ENCODE assay signal across 36 cellular contexts in the genomic region with DNA sequence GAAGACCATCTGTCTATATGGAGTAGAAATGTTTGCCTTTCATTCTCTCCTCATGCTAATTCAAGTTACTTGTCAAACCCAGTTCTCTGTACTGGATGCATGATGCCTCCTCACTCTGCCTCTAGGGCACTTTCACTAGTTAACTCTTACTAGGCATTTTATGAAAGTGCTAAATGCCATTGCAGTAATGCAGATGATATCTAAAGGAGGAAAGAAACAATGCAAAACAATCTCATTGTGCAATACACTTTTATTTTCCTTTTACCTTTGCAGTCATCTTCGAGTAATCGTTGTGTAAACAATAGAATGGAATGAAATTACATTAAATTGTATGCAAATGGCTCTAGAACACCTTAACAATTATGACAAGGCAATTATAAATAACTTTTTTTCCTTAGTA.
"Had no signal": no experiment of that assay in that cellular context is flagged by ENCODE, and none has a peak within 500 bp of the region (broad histone marks: within the 10 kb centered on the region; RNA-seq: fewer than 3 reads in every experiment).

No MANE protein-coding gene starts in this region.

- H3K36me3 ChIP-seq: brain microvascular endothelial cell had no signal

- H3K4me3 Mint-ChIP-seq: activated CD4-positive, alpha-beta memory T cell treated with anti-CD3 and anti-CD28 coated beads, Interleukin-2, amount 10 ng/mL, durations not matched to agents 7 days and 5 days; activated CD8-positive, alpha-beta memory T cell treated with anti-CD3 and anti-CD28 coated beads, Interleukin-2, amount 10 ng/mL, durations not matched to agents 7 days and 5 days; activated naive CD8-positive, alpha-beta T cell treated with anti-CD3 and anti-CD28 coated beads for 36 hours; activated T-cell treated with anti-CD3 and anti-CD28 coated beads, Interleukin-2, amount 50 U/mL, for 72 hours; activated T-helper 17 cell treated with anti-CD3 and anti-CD28 coated beads, Interleukin-2, amount 50 U/mL, for 72 hours had no signal

- H3K27me3 ChIP-seq: brain microvascular endothelial cell, MG63 had no signal

- DNase-seq: activated CD4-positive, alpha-beta memory T cell treated with anti-CD3 and anti-CD28 coated beads, Interleukin-2, amount 10 ng/mL, durations not matched to agents 7 days and 5 days; activated CD4-positive, alpha-beta T cell treated with anti-CD3 and anti-CD28 coated beads for 1 hour; activated CD4-positive, alpha-beta T cell treated with anti-CD3 and anti-CD28 coated beads for 48 hours; activated CD4-positive, CD25-positive, alpha-beta regulatory T cell; activated CD8-positive, alpha-beta memory T cell treated with anti-CD3 and anti-CD28 coated beads for 24 hours; activated CD8-positive, alpha-beta memory T cell treated with anti-CD3 and anti-CD28 coated beads, Interleukin-2, amount 10 ng/mL, durations not matched to agents 7 days and 5 days; activated CD8-positive, alpha-beta memory T cell treated with anti-CD3 and anti-CD28 coated beads, Interleukin-2, amount 50 U/mL, for 48 hours; activated effector memory CD4-positive, alpha-beta T cell treated with anti-CD3 and anti-CD28 coated beads, Interleukin-2, amount 50 U/mL, for 16 hours; activated naive CD4-positive, alpha-beta T cell; activated naive CD4-positive, alpha-beta T cell treated with anti-CD3 and anti-CD28 coated beads, Interleukin-2, amount 50 U/mL, for 16 hours; activated naive CD8-positive, alpha-beta T cell treated with anti-CD3 and anti-CD28 coated beads for 36 hours; activated T-cell treated with anti-CD3 and anti-CD28 coated beads, Interleukin-2, amount 50 U/mL, for 72 hours; amniotic stem cell; aorta; brain microvascular endothelial cell; Karpas-422; KBM-7; MG63; NCI-H1048; NCI-H1105 treated with DMSO at 0.1 percent for 48 hours; NCI-H1436; NCI-H1694; NCI-H1930; NCI-H2081 treated with DMSO at 0.1 percent for 48 hours; NCI-H226; NCI-H446 treated with DMSO at 0.1 percent for 48 hours; NK-92 treated with Interleukin-12 subunit alpha and Interleukin-12 subunit beta, amount 100 ng/mL, for 24 hours; SIG-M5; SW 1271; T-helper 1 cell; T-helper 2 cell; T-helper 9 cell had no signal

- ATAC-seq: activated CD8-positive, alpha-beta memory T cell treated with anti-CD3 and anti-CD28 coated beads, Interleukin-2, amount 10 ng/mL, durations not matched to agents 7 days and 5 days; activated T-cell treated with anti-CD3 and anti-CD28 coated beads, Interleukin-2, amount 50 U/mL, for 72 hours; activated T-helper 17 cell treated with anti-CD3 and anti-CD28 coated beads, Interleukin-2, amount 50 U/mL, for 72 hours; Panc1; SK-N-SH treated with all-trans-retinoic acid at 6 μM for 48 hours had no signal

- H3K4me3 ChIP-seq: MG63 had no signal

- H3K27ac ChIP-seq: brain microvascular endothelial cell, VCaP had no signal

- H3K27me3 Mint-ChIP-seq: activated CD4-positive, alpha-beta memory T cell treated with anti-CD3 and anti-CD28 coated beads, Interleukin-2, amount 10 ng/mL, durations not matched to agents 7 days and 5 days; activated CD8-positive, alpha-beta memory T cell treated with anti-CD3 and anti-CD28 coated beads, Interleukin-2, amount 10 ng/mL, durations not matched to agents 7 days and 5 days; activated naive CD8-positive, alpha-beta T cell treated with anti-CD3 and anti-CD28 coated beads for 36 hours; activated T-helper 17 cell treated with anti-CD3 and anti-CD28 coated beads, Interleukin-2, amount 50 U/mL, for 72 hours had no signal

- H3K4me1 Mint-ChIP-seq: activated CD4-positive, alpha-beta memory T cell treated with anti-CD3 and anti-CD28 coated beads, Interleukin-2, amount 10 ng/mL, durations not matched to agents 7 days and 5 days; activated CD8-positive, alpha-beta memory T cell treated with anti-CD3 and anti-CD28 coated beads, Interleukin-2, amount 10 ng/mL, durations not matched to agents 7 days and 5 days; activated naive CD8-positive, alpha-beta T cell treated with anti-CD3 and anti-CD28 coated beads for 36 hours; activated T-helper 17 cell treated with anti-CD3 and anti-CD28 coated beads, Interleukin-2, amount 50 U/mL, for 72 hours had no signal

- H3K9me3 Mint-ChIP-seq: activated CD4-positive, alpha-beta memory T cell treated with anti-CD3 and anti-CD28 coated beads, Interleukin-2, amount 10 ng/mL, durations not matched to agents 7 days and 5 days; activated T-helper 17 cell treated with anti-CD3 and anti-CD28 coated beads, Interleukin-2, amount 50 U/mL, for 72 hours had no signal

- H3K9me3 ChIP-seq: MG63 had no signal

- H3K27ac Mint-ChIP-seq: activated CD4-positive, alpha-beta memory T cell treated with anti-CD3 and anti-CD28 coated beads, Interleukin-2, amount 10 ng/mL, durations not matched to agents 7 days and 5 days; activated CD8-positive, alpha-beta memory T cell treated with anti-CD3 and anti-CD28 coated beads, Interleukin-2, amount 10 ng/mL, durations not matched to agents 7 days and 5 days; activated naive CD8-positive, alpha-beta T cell treated with anti-CD3 and anti-CD28 coated beads for 36 hours; activated T-cell treated with anti-CD3 and anti-CD28 coated beads, Interleukin-2, amount 50 U/mL, for 72 hours; activated T-helper 17 cell treated with anti-CD3 and anti-CD28 coated beads, Interleukin-2, amount 50 U/mL, for 72 hours had no signal
